ENCODE assay signal across 16 cellular contexts in genomic region chr10:14974153-14974998, GRCh38. TPM values are rescaled to one million over a fixed set of nuclear protein-coding genes. Genes with fewer than 3 reads are reported as not detected.
"Had no signal": no experiment of that assay in that cellular context is flagged by ENCODE, and none has a peak within 500 bp of the region (broad histone marks: within the 10 kb centered on the region; RNA-seq: fewer than 3 reads in every experiment).

No MANE protein-coding gene starts in this region.

RNA-seq across cellular contexts. Expression of gene MEIG1, which starts 15.2 kb away (rescaled TPM):
- total RNA-seq: hepatocyte, left colon, left lung, mononuclear cell, natural killer cell, occipital lobe, pulmonary artery endothelial cell, right atrium auricular region, skeletal muscle tissue, stomach, thyroid gland, transverse colon, urinary bladder, vagina had no signal
- polyA plus RNA-seq: liver, mammary epithelial cell had no signal
